11 cellular contexts compared by ENCODE assay signal in the genomic region with DNA sequence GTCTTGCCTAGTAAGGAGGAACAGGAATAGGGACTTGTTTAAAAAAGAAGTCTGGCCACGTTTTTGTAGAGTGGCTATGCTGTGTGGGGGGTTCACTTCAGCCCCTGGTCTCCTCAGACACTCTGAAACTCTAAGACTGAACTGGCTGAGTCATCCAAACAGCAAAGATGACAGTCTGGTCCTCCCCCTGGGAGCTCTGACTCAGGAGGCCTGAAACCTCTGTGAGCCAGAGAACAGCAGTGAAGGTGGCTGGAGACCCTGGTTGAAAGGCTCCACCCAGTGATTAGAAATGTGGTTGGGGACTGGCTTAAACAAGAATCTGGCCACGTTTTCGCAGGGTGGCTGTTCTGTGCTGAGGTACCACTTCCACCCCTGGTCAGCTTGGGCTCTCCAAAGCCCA. TPM values are rescaled to one million over a fixed set of nuclear protein-coding genes. Genes with fewer than 3 reads are reported as not detected.
DNase-seq lines count a peak whose midpoint lies in the region; TF ChIP-seq lines count a peak whose summit lies in the region.
"Not testable (repeated sequence)": the region's sequence is repeated elsewhere in the genome, so short reads cannot be mapped to it uniquely, and the experiment has no call there.
"Had no signal": no experiment of that assay in that cellular context is flagged by ENCODE, and none has a peak within 500 bp of the region (broad histone marks: within the 10 kb centered on the region; RNA-seq: fewer than 3 reads in every experiment).

No MANE protein-coding gene starts in this region.

- peak; percentile 18 for DNase-seq in ACHN
- DNase-seq in HK-2 (ENCODE audit: unreplicated experiment): peak; percentile 10
- DNase-seq in NB4 (ENCODE audit: low read depth): peak; percentile 20
- DNase-seq in RPMI8226: peak; percentile 33
- DNase-seq in activated CD4-positive, alpha-beta memory T cell treated with anti-CD3 and anti-CD28 coated beads for 36 hours: peak; percentile 44
- DNase-seq in activated naive CD4-positive, alpha-beta T cell treated with anti-CD3 and anti-CD28 coated beads for 36 hours: peak; percentile 30
- DNase-seq in glomerular visceral epithelial cell (ENCODE audit: extremely low spot score): peak; percentile 53
- peak in 2 of 3 donors; percentile 3 to 21 for DNase-seq in stimulated activated CD4-positive, alpha-beta T cell treated with anti-CD3 and anti-CD28 coated beads, TNF-alpha, amount 100 ng/mL, for 48 hours (ENCODE audit: low read depth in 3 of 3)

- POLR2A ChIA-PET in activated CD4-positive, alpha-beta memory T cell treated with anti-CD3 and anti-CD28 coated beads for 36 hours (lab: Charles Lee): not testable (repeated sequence)

- CTCF ChIA-PET in activated CD4-positive, alpha-beta memory T cell treated with anti-CD3 and anti-CD28 coated beads for 36 hours (lab: Charles Lee); activated naive CD4-positive, alpha-beta T cell treated with anti-CD3 and anti-CD28 coated beads for 36 hours (lab: Charles Lee): not testable (repeated sequence)

- TF ChIP-seq POLR2A in NB4 (IDR thresholded peaks at IDR 0.05; ENCODE audit: extremely low read depth, insufficient read length): not testable (repeated sequence)

- in situ Hi-C loops in ACHN (cut with HindIII; ENCODE audit: low pct_ligation_motif_present, low pct_unique_long_range_greater_than_20kb, low sequenced_read_pairs): not testable (repeated sequence)

- H3K27me3 Mint-ChIP-seq in activated CD4-positive, alpha-beta memory T cell treated with anti-CD3 and anti-CD28 coated beads for 36 hours; activated naive CD4-positive, alpha-beta T cell treated with anti-CD3 and anti-CD28 coated beads for 36 hours (ENCODE audit: low read depth): not testable (repeated sequence)

- not testable (repeated sequence) for H3K4me3 Mint-ChIP-seq in activated CD4-positive, alpha-beta memory T cell treated with anti-CD3 and anti-CD28 coated beads for 36 hours; activated naive CD4-positive, alpha-beta T cell treated with anti-CD3 and anti-CD28 coated beads for 36 hours

- intact Hi-C loops in activated CD4-positive, alpha-beta memory T cell treated with anti-CD3 and anti-CD28 coated beads for 36 hours (cut with micrococcal nuclease); activated naive CD4-positive, alpha-beta T cell treated with anti-CD3 and anti-CD28 coated beads for 36 hours (cut with micrococcal nuclease): not testable (repeated sequence)

- TF ChIP-seq CTCF in NB4 (IDR thresholded peaks at IDR 0.05; ENCODE audit: low read depth, low read length): not testable (repeated sequence)

- H3K36me3 Mint-ChIP-seq in activated CD4-positive, alpha-beta memory T cell treated with anti-CD3 and anti-CD28 coated beads for 36 hours; activated naive CD4-positive, alpha-beta T cell treated with anti-CD3 and anti-CD28 coated beads for 36 hours (ENCODE audit: low read depth): not testable (repeated sequence)

- not testable (repeated sequence) for H3K4me3 ChIP-seq in NB4 (ENCODE audit: low read depth, low read length)

- not testable (repeated sequence) for H3K27ac Mint-ChIP-seq in activated CD4-positive, alpha-beta memory T cell treated with anti-CD3 and anti-CD28 coated beads for 36 hours; activated naive CD4-positive, alpha-beta T cell treated with anti-CD3 and anti-CD28 coated beads for 36 hours

- peaks cover 11% of the 10 kb centered on the region for H3K9me3 Mint-ChIP-seq in activated CD4-positive, alpha-beta memory T cell treated with anti-CD3 and anti-CD28 coated beads for 36 hours
- not testable (repeated sequence) for H3K9me3 Mint-ChIP-seq in activated naive CD4-positive, alpha-beta T cell treated with anti-CD3 and anti-CD28 coated beads for 36 hours

- H3K4me1 Mint-ChIP-seq in activated CD4-positive, alpha-beta memory T cell treated with anti-CD3 and anti-CD28 coated beads for 36 hours (ENCODE audit: low read depth); activated naive CD4-positive, alpha-beta T cell treated with anti-CD3 and anti-CD28 coated beads for 36 hours (ENCODE audit: low read depth): not testable (repeated sequence)

RNA-seq across cellular contexts. Expression of a gene that starts 32.7 kb away (rescaled TPM):
- not detected for total RNA-seq in activated CD4-positive, alpha-beta memory T cell treated with anti-CD3 and anti-CD28 coated beads for 36 hours
- total RNA-seq in activated naive CD4-positive, alpha-beta T cell treated with anti-CD3 and anti-CD28 coated beads for 36 hours: not detected
- total RNA-seq: B cell, Right ventricle myocardium inferior, SJSA1 had no signal
